8 cellular contexts compared by ENCODE assay signal in the genomic region with DNA sequence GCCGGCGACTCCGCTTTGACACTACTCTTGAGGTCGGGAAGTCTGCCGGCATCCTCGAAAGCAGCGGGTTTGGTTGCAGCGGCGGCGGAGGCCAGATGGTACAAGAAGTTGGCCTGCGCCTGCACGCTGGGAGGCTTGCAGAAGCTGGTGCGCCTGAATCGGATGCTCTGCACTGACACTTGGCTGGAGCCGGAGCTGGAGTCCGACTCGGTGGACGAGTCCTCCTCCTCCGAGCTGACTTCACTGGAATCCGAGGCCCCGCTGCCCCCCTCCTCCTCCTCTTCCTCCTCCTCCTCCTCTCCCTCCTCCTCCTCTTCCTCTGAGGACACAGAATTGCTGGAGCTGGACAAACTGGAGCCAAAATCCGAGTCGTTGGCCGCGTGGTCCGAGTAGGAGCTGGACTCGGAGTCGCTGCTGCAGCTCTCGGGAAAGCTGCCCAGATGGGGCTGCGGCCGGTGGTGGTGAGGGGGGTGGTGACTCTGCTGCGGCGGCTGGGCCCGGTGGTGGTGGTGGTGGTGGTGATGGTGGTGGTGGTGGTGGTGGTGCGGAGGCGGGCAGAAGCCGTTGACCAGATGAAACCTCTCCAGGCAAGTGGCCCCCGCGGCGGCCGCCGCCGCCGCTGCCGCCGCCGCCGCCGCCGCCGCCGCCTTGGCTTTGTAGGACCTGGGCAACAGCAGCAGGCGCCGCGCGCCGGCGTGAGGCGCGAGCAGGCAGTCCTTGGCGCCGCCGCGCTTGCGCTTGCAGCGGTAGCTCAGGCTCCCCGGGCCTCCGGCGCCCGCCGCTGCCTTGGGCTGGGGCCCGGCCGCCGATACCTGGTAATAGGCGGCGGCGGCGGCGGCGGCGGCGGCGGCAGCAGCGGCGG. TPM values are rescaled to one million over a fixed set of nuclear protein-coding genes. Genes with fewer than 3 reads are reported as not detected.
A peak's percentile ranks its signal among the peaks of the same experiment; 100 is the strongest.
DNase-seq lines count a peak whose midpoint lies in the region; ATAC-seq and TF ChIP-seq lines count a peak whose summit lies in the region.

No MANE protein-coding gene starts in this region.

- peak overlapping the region; percentile 95 for H3K27ac Mint-ChIP-seq in chondrocyte (ENCODE audit: unreplicated experiment)

- no peak for TF ChIP-seq CTCF in chondrocyte (IDR thresholded peaks at IDR 0.05)

- H3K4me1 Mint-ChIP-seq in chondrocyte (ENCODE audit: low read depth) = peaks cover 77% of the 10 kb centered on the region

- H3K9me3 Mint-ChIP-seq in chondrocyte (ENCODE audit: low read depth) = no peaks in the 10 kb centered on the region

- ATAC-seq in GM19467 (IDR thresholded peaks at IDR 0.05; ENCODE audit: unreplicated experiment) = peak; percentile 50
- peak; percentile 71 for ATAC-seq in HG03520 (IDR thresholded peaks at IDR 0.05; ENCODE audit: unreplicated experiment)

- DNase-seq in Caki2 (ENCODE audit: low read depth) = peak; percentile 70
- DNase-seq in T1000 (lab: John Stamatoyannopoulos, UW) = peak; percentile 99
- peak; percentile 95 for DNase-seq in chondrocyte (ENCODE audit: low spot score)
- DNase-seq in kidney glomerular epithelial cell (lab: John Stamatoyannopoulos, UW) = peak; percentile 40
- DNase-seq in stimulated activated CD4-positive, alpha-beta T cell treated with anti-CD3 and anti-CD28 coated beads, Interleukin-4, amount 100 ng/mL, for 1 hour = peak; percentile 54
- no peak for DNase-seq in KG1 (lab: John Stamatoyannopoulos, UW)

- H3K36me3 Mint-ChIP-seq in chondrocyte (ENCODE audit: low read depth) = no peaks in the 10 kb centered on the region

- H3K4me3 Mint-ChIP-seq in chondrocyte (ENCODE audit: unreplicated experiment) = peak overlapping the region; percentile 81

- in situ Hi-C loops in Caki2 (cut with HindIII; ENCODE audit: low pct_unique_long_range_greater_than_20kb, low sequenced_read_pairs) = no loop called here

- no peaks in the 10 kb centered on the region for H3K27me3 Mint-ChIP-seq in chondrocyte (ENCODE audit: low read depth)

RNA-seq across cellular contexts. Expression of gene SKIDA1, which starts 9.0 kb away (rescaled TPM):
- 5.0 and 9.0 TPM in 2 replicates for total RNA-seq in Caki2 (2014; rRNA removed; shearing (Covaris generic); ENCODE audit: low replicate concordance)
- 1.9 to 3.7 TPM (median 2.0 TPM) in 3 replicates for total RNA-seq in chondrocyte

RNA-seq across cellular contexts. Expression of gene MLLT10, which starts 17.5 kb away (rescaled TPM):
- total RNA-seq in Caki2 (2014; rRNA removed; shearing (Covaris generic); ENCODE audit: low replicate concordance) = 18.9 and 30.5 TPM in 2 replicates
- total RNA-seq in chondrocyte = 35.4 to 39.0 TPM (median 37.5 TPM) in 3 replicates
